Comparison of ENCODE assay signal across 27 cellular contexts in genomic region chr15:34483644-34484043, GRCh38.
"Had no signal": no experiment of that assay in that cellular context is flagged by ENCODE, and none has a peak within 500 bp of the region (broad histone marks: within the 10 kb centered on the region; RNA-seq: fewer than 3 reads in every experiment).

No MANE protein-coding gene starts in this region.

- H3K4me3 Mint-ChIP-seq: activated CD8-positive, alpha-beta T cell treated with anti-CD3 and anti-CD28 coated beads for 36 hours; activated naive CD4-positive, alpha-beta T cell treated with anti-CD3 and anti-CD28 coated beads, Interleukin-2, amount 50 U/mL, for 24 hours; activated T-cell treated with anti-CD3 and anti-CD28 coated beads, Interleukin-2, amount 50 U/mL, for 72 hours; T-cell; T-helper 17 cell; T-helper 2 cell treated with Interferon-gamma antibody and Interleukin-4, amounts not matched to agents 5 μg/mL and 100 μg/mL, for 36 hours had no signal

- H3K4me1 Mint-ChIP-seq: activated naive CD4-positive, alpha-beta T cell treated with anti-CD3 and anti-CD28 coated beads, Interleukin-2, amount 50 U/mL, for 24 hours; T-cell had no signal

- H3K36me3 Mint-ChIP-seq: activated naive CD4-positive, alpha-beta T cell treated with anti-CD3 and anti-CD28 coated beads, Interleukin-2, amount 50 U/mL, for 24 hours; T-cell had no signal

- DNase-seq: activated CD4-positive, alpha-beta T cell treated with anti-CD3 and anti-CD28 coated beads for 4 hours; activated CD4-positive, alpha-beta T cell treated with anti-CD3 and anti-CD28 coated beads, Interleukin-2, amount 50 U/mL, for 1 hour; activated CD4-positive, alpha-beta T cell treated with anti-CD3 and anti-CD28 coated beads, Interleukin-2, amount 50 U/mL, for 48 hours; activated CD4-positive, CD25-positive, alpha-beta regulatory T cell; activated CD4-positive, CD25-positive, alpha-beta regulatory T cell treated with anti-CD3 and anti-CD28 coated beads, Interleukin-2, amount 50 U/mL, for 72 hours; activated CD8-positive, alpha-beta memory T cell treated with anti-CD3 and anti-CD28 coated beads for 24 hours; activated CD8-positive, alpha-beta T cell treated with anti-CD3 and anti-CD28 coated beads for 36 hours; activated effector memory CD4-positive, alpha-beta T cell treated with anti-CD3 and anti-CD28 coated beads, Interleukin-2, amount 50 U/mL, for 16 hours; activated T-cell treated with anti-CD3 and anti-CD28 coated beads, Interleukin-2, amount 50 U/mL, for 72 hours; adrenal gland; amygdala; aorta; body of pancreas; caudate nucleus; effector CD8-positive, alpha-beta T cell; esophagus squamous epithelium; foreskin melanocyte; heart right ventricle; SW 1271; T-cell; T-helper 17 cell; T1000; WERI-Rb-1 had no signal

- ATAC-seq: activated CD8-positive, alpha-beta T cell treated with anti-CD3 and anti-CD28 coated beads for 36 hours; body of pancreas; gastroesophageal sphincter; heart right ventricle; T-cell; T-helper 17 cell had no signal

- H3K9me3 Mint-ChIP-seq: activated naive CD4-positive, alpha-beta T cell treated with anti-CD3 and anti-CD28 coated beads, Interleukin-2, amount 50 U/mL, for 24 hours; activated T-cell treated with anti-CD3 and anti-CD28 coated beads, Interleukin-2, amount 50 U/mL, for 72 hours; activated T-helper 2 cell treated with anti-CD3 and anti-CD28 coated beads, Interferon-gamma antibody, Interleukin-2, Interleukin-4, amounts not matched to agents 10 μg/mL and 5 μg/mL and 100 μg/mL, durations not matched to agents 14 hours and 24 hours and 36 hours; T-cell; T-helper 2 cell treated with Interferon-gamma antibody and Interleukin-4, amounts not matched to agents 5 μg/mL and 100 μg/mL, for 36 hours had no signal

- H3K27ac Mint-ChIP-seq: activated CD8-positive, alpha-beta T cell treated with anti-CD3 and anti-CD28 coated beads for 36 hours; activated naive CD4-positive, alpha-beta T cell treated with anti-CD3 and anti-CD28 coated beads, Interleukin-2, amount 50 U/mL, for 24 hours; activated T-cell treated with anti-CD3 and anti-CD28 coated beads, Interleukin-2, amount 50 U/mL, for 72 hours; activated T-helper 2 cell treated with anti-CD3 and anti-CD28 coated beads, Interferon-gamma antibody, Interleukin-2, Interleukin-4, amounts not matched to agents 10 μg/mL and 5 μg/mL and 100 μg/mL, durations not matched to agents 14 hours and 24 hours and 36 hours; T-cell; T-helper 17 cell; T-helper 2 cell treated with Interferon-gamma antibody and Interleukin-4, amounts not matched to agents 5 μg/mL and 100 μg/mL, for 36 hours had no signal
